In the genomic region with DNA sequence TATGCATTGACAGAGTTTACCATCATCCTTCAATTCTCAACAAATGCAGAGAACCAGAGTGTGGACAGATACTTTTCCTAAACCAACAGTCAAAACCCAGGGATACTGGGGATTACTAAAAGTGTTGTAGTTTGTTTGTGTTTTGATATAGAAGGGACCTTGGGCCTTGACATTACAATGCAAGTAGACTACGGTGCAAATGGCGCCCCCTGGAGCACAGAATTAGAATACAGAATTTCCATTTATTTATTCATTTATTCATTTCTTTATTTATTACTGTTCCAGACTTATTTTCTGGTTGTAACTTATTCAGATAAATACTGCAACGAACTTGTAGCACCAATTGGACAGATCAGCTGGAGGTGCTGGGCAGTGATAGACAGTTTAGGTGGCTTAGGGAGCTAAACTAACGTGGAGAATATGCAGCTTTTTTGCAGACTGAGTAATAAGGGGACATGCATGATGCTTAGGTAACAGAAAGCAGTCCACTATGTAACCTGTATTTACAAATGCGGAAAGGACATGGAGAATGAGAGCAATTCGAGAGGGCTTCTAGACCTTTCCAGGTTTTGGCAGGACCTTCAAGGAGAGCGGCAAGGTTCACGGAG, we compare ENCODE assay signal across 8 cellular contexts. TPM values are rescaled to one million over a fixed set of nuclear protein-coding genes. Genes with fewer than 3 reads are reported as not detected.
A peak's percentile ranks its signal among the peaks of the same experiment; 100 is the strongest.
DNase-seq lines count a peak whose midpoint lies in the region; TF ChIP-seq lines count a peak whose summit lies in the region.

No MANE protein-coding gene starts in this region.

- WGBS in tibial nerve, 2 donors, result 54 to 56% methylated on average over 8 of the region's 8 CpGs
- 53 to 56% methylated on average over 8 of the region's 8 CpGs for WGBS in lower leg skin, 2 donors

- H3K4me3 Mint-ChIP-seq in CD8-positive, alpha-beta memory T cell, result no peak overlapping the region

- DNase-seq in HEK293T (ENCODE audit: extremely low spot score), result peak; percentile 36
- peak; percentile 6 to 10 for DNase-seq in activated CD4-positive, alpha-beta T cell treated with anti-CD3 and anti-CD28 coated beads, Interleukin-2, amount 50 U/mL, for 48 hours
- peak; percentile 57 for DNase-seq in iris pigment epithelial cell (ENCODE audit: low read depth)
- peak in 1 of 2 donors; percentile 75 for DNase-seq in tibial nerve (ENCODE audit: low spot score in 2 of 2)
- DNase-seq in CD8-positive, alpha-beta memory T cell, result no peak
- DNase-seq in activated effector memory CD4-positive, alpha-beta T cell treated with anti-CD3 and anti-CD28 coated beads, Interleukin-2, amount 50 U/mL, for 16 hours, result no peak
- DNase-seq in lower leg skin (ENCODE audit: low spot score in 2 of 2), result no peak

- POLR2A ChIA-PET in HEK293T (lab: Yijun Ruan, JAX), result interaction anchor here (1.0 kb wide), 1 partner anchor 16 kb away, joined by 3 read pairs; no protein-coding TSS in a partner anchor
- POLR2A ChIA-PET in CD8-positive, alpha-beta memory T cell (lab: Charles Lee), result no interaction called here

- peaks cover 0 to 8% (median 0%) of the 10 kb centered on the region in 3 donors for H3K36me3 ChIP-seq in tibial nerve
- no peaks in the 10 kb centered on the region for H3K36me3 ChIP-seq in CD8-positive, alpha-beta memory T cell (ENCODE audit: insufficient read depth, low read length)

- intact Hi-C loops in lower leg skin (cut with DNase I; ENCODE audit: low total_unique reads), result loop anchor here (5.0 kb wide), 1 partner anchor 44 kb away; a partner anchor contains a TSS

- no peak overlapping the region for H3K27ac Mint-ChIP-seq in CD8-positive, alpha-beta memory T cell

- peaks cover 13 to 20% of the 10 kb centered on the region in 2 donors for H3K27me3 Mint-ChIP-seq in CD8-positive, alpha-beta memory T cell

- H3K27me3 ChIP-seq in tibial nerve, result no peaks in the 10 kb centered on the region
- no peaks in the 10 kb centered on the region for H3K27me3 ChIP-seq in CD8-positive, alpha-beta memory T cell (ENCODE audit: insufficient read depth, low read length, poor library complexity, severe bottlenecking)

- no peak for TF ChIP-seq POLR2A in tibial nerve (IDR thresholded peaks at IDR 0.05)
- TF ChIP-seq POLR2A in lower leg skin (IDR thresholded peaks at IDR 0.05), result no peak

- H3K9me3 Mint-ChIP-seq in CD8-positive, alpha-beta memory T cell, result no peaks in the 10 kb centered on the region

- H3K4me3 ChIP-seq in tibial nerve (no peak overlapping the region), lower leg skin (ENCODE audit: low read depth, poor library complexity, severe bottlenecking) (no peak overlapping the region)
- H3K4me3 ChIP-seq in CD8-positive, alpha-beta memory T cell (ENCODE audit: low read length), result no peak overlapping the region

- H3K27ac ChIP-seq in C4-2B (no peak overlapping the region), tibial nerve (peak overlapping the region in 2 of 4 donors; percentile 9 to 43)
- no peak overlapping the region for H3K27ac ChIP-seq in CD8-positive, alpha-beta memory T cell (ENCODE audit: low read depth, low read length)

- TF ChIP-seq EP300 in tibial nerve (IDR thresholded peaks at IDR 0.05), result peak in 1 of 2 donors; percentile 21

- no peaks in the 10 kb centered on the region for H3K4me1 Mint-ChIP-seq in CD8-positive, alpha-beta memory T cell

- no peaks in the 10 kb centered on the region for H3K9me3 ChIP-seq in tibial nerve
- H3K9me3 ChIP-seq in CD8-positive, alpha-beta memory T cell (ENCODE audit: low read length), result no peaks in the 10 kb centered on the region

- peaks cover 0 to 50% (median 24%) of the 10 kb centered on the region in 4 donors for H3K4me1 ChIP-seq in tibial nerve
- H3K4me1 ChIP-seq in CD8-positive, alpha-beta memory T cell (ENCODE audit: insufficient read depth, low read length), result no peaks in the 10 kb centered on the region

- CTCF ChIA-PET in HEK293T (lab: Yijun Ruan, JAX), result interaction anchor here (0.6 to 4.0 kb wide), 8 partner anchors 10 to 309 kb away, joined by 3 to 38 read pairs (median 4); a partner anchor contains a TSS
- CTCF ChIA-PET in CD8-positive, alpha-beta memory T cell (lab: Charles Lee), result no interaction called here

- TF ChIP-seq CTCF in C4-2B (conservative IDR thresholded peaks at IDR 0.05), result peak; percentile 83
- peak; percentile 64 to 76 (median 71) for TF ChIP-seq CTCF in tibial nerve (IDR thresholded peaks at IDR 0.05)
- TF ChIP-seq CTCF in lower leg skin (IDR thresholded peaks at IDR 0.05), result peak in 1 of 3 donors; percentile 40

- H3K36me3 Mint-ChIP-seq in CD8-positive, alpha-beta memory T cell, result no peaks in the 10 kb centered on the region

TF ChIP-seq in HEK293T, 16 proteins besides CTCF, POLR2A, EP300 and RAD21:
- TF ChIP-seq CTBP1 (IDR thresholded peaks at IDR 0.05; ENCODE audit: borderline replicate concordance) (no peak), FOXK2 (IDR thresholded peaks at IDR 0.05) (no peak), FOXM1 (IDR thresholded peaks at IDR 0.05; ENCODE audit: borderline replicate concordance) (no peak), FOXA1 (IDR thresholded peaks at IDR 0.05) (no peak), TARDBP (IDR thresholded peaks at IDR 0.05) (no peak), ZNF384 (IDR thresholded peaks at IDR 0.05) (no peak), SUZ12 (IDR thresholded peaks at IDR 0.05) (no peak), ARNT (IDR thresholded peaks at IDR 0.05) (no peak), NFRKB (IDR thresholded peaks at IDR 0.05) (no peak), HDGF (IDR thresholded peaks at IDR 0.05; ENCODE audit: borderline replicate concordance) (no peak)
- TF ChIP-seq, protein P1, sequence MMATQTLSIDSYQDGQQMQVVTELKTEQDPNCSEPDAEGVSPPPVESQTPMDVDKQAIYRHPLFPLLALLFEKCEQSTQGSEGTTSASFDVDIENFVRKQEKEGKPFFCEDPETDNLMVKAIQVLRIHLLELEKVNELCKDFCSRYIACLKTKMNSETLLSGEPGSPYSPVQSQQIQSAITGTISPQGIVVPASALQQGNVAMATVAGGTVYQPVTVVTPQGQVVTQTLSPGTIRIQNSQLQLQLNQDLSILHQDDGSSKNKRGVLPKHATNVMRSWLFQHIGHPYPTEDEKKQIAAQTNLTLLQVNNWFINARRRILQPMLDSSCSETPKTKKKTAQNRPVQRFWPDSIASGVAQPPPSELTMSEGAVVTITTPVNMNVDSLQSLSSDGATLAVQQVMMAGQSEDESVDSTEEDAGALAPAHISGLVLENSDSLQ (IDR thresholded peaks at IDR 0.05), result no peak

RNA-seq across cellular contexts. Expression of a gene that starts 42.6 kb away (rescaled TPM):
- 10 to 100 TPM; 47.1 to 60.6 (median 50.7) TPM for total RNA-seq in tibial nerve
- total RNA-seq in CD8-positive, alpha-beta memory T cell, result under 1 TPM in 1 of 2 experiments, not detected in 1; 0.04 TPM
- polyA plus RNA-seq in CD8-positive, alpha-beta memory T cell, result not detected
- total RNA-seq in lower leg skin, result 10 to 100 TPM in 3 of 4 donors, 1 to 10 TPM in 1; 8.8 to 19.6 (median 14.5) TPM

Comparison
In these comparisons a context has a peak if more than half of its experiments do, and no peak if none do; other contexts are left out.
1. DNase-seq: peak in HEK293T (single experiment), activated CD4-positive, alpha-beta T cell treated with anti-CD3 and anti-CD28 coated beads, Interleukin-2, amount 50 U/mL, for 48 hours (2 of 2) and iris pigment epithelial cell (single experiment); none in CD8-positive, alpha-beta memory T cell (0 of 5), activated effector memory CD4-positive, alpha-beta T cell treated with anti-CD3 and anti-CD28 coated beads, Interleukin-2, amount 50 U/mL, for 16 hours (single experiment) and lower leg skin (0 of 2).
2. RNA of a gene that starts 42.6 kb away (total RNA-seq): 47.1 to 60.6 TPM in tibial nerve and 8.8 to 19.6 TPM in lower leg skin; 0.04 TPM in CD8-positive, alpha-beta memory T cell; every median in the first group is over 4 times any median in the second.